9 cellular contexts compared by ENCODE assay signal in the genomic region with DNA sequence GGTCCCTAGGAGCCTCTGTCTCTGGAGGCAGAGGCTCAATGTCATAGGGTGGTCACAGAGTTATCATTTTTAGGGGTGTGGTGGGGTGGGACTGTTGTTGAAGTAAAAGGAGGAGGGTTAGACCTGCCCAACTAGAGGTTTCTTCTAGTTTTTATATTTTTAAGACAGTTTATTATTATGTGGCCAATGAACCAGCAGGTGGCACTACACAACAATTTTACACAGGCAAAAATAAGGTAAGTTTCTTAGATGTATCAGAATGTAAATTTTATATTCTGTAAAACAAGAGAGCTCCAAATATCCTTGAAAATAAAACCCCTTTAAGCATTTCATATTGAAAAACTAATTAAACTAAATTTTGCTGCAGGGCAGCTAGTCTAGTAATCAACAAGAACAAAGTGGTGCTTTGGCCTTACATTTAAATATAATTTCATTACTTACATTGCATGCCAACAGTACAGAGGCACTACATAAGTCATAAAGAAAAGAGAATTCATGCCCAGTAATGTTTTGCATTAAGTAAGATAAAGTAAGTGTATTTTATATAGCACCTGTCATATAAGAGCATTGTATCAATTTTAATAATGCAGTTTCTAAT. TPM values are rescaled to one million over a fixed set of nuclear protein-coding genes. Genes with fewer than 3 reads are reported as not detected.
DNase-seq lines count a peak whose midpoint lies in the region; ATAC-seq, FAIRE-seq and TF ChIP-seq lines count a peak whose summit lies in the region.
"Had no signal": no experiment of that assay in that cellular context is flagged by ENCODE, and none has a peak within 500 bp of the region (broad histone marks: within the 10 kb centered on the region; RNA-seq: fewer than 3 reads in every experiment).

No MANE protein-coding gene starts in this region.

- no peaks in the 10 kb centered on the region for H3K4me1 ChIP-seq in H1 (replicated peaks in 1 of 4; ENCODE audit: control insufficient read depth in 3 of 4, insufficient read depth in 4 of 4, low read length in 3 of 4)

- CTCF ChIA-PET in activated CD8-positive, alpha-beta memory T cell treated with anti-CD3 and anti-CD28 coated beads, Interleukin-2, amount 10 ng/mL, durations not matched to agents 7 days and 5 days (lab: Charles Lee) = interaction anchor here (0.9 to 2.1 kb wide), 9 partner anchors 8 to 1331 kb away, joined by 3 to 11 read pairs (median 3); no protein-coding TSS in a partner anchor
- CTCF ChIA-PET in H1 (lab: Charles Lee; ENCODE audit: partially characterized antibody) = interaction anchor here (0.7 to 4.3 kb wide), 24 partner anchors 8 to 1183 kb away, joined by 3 to 25 read pairs (median 3); no protein-coding TSS in a partner anchor

- no peak for TF ChIP-seq EP300 in H1 (IDR thresholded peaks at IDR 0.05; ENCODE audit: borderline replicate concordance in 1 of 2, low read depth in 2 of 2, low read length in 2 of 2)
- no peak for TF ChIP-seq EP300 in neural cell (conservative IDR thresholded peaks at IDR 0.05; ENCODE audit: poor library complexity, severe bottlenecking)

- no peak overlapping the region for H3K23ac ChIP-seq in H1 (ENCODE audit: insufficient read length)

- H3K4me2 ChIP-seq in H1 (ENCODE audit: insufficient read depth in 1 of 2, low read depth in 2 of 2, low read length in 2 of 2) (no peak overlapping the region), neural cell (ENCODE audit: low read length) (no peak overlapping the region)

- H2BK120ac ChIP-seq in H1 (replicated peaks; ENCODE audit: low read depth, low read length) = no peak overlapping the region

- H2BK15ac ChIP-seq in H1 (ENCODE audit: low read length) = no peak overlapping the region

- H3K27me3 Mint-ChIP-seq in activated CD8-positive, alpha-beta memory T cell treated with anti-CD3 and anti-CD28 coated beads, Interleukin-2, amount 10 ng/mL, durations not matched to agents 7 days and 5 days = peaks cover 18% of the 10 kb centered on the region

- H3K27ac Mint-ChIP-seq in activated CD8-positive, alpha-beta memory T cell treated with anti-CD3 and anti-CD28 coated beads, Interleukin-2, amount 10 ng/mL, durations not matched to agents 7 days and 5 days = no peak overlapping the region
- H3K27ac Mint-ChIP-seq: stimulated activated naive CD8-positive, alpha-beta T cell treated with anti-CD3 and anti-CD28 coated beads, Interleukin-15, Interleukin-2, amounts not matched to agents 100 ng/mL and 50 ng/mL, for 24 hours had no signal

- H2BK20ac ChIP-seq in H1 (ENCODE audit: low read length) = no peak overlapping the region

- no peak overlapping the region for H3K18ac ChIP-seq in H1 (ENCODE audit: extremely low read depth, low read length)

- H3F3A ChIP-seq in neural cell (ENCODE audit: insufficient read depth, low read length, poor library complexity, severe bottlenecking) = no peaks in the 10 kb centered on the region

- H3K4me3 ChIP-seq in H1 (ENCODE audit: extremely low read depth in 1 of 4, insufficient read depth in 2 of 4, low read depth in 3 of 4, low read length in 4 of 4) (no peak overlapping the region), neural cell (ENCODE audit: low read length) (no peak overlapping the region)

- no peaks in the 10 kb centered on the region for H3K36me3 Mint-ChIP-seq in activated CD8-positive, alpha-beta memory T cell treated with anti-CD3 and anti-CD28 coated beads, Interleukin-2, amount 10 ng/mL, durations not matched to agents 7 days and 5 days

- H2AK5ac ChIP-seq in H1 (ENCODE audit: low read depth, low read length) = no peak overlapping the region

- no peak overlapping the region for H2BK5ac ChIP-seq in H1 (ENCODE audit: low read depth, low read length)

- no peak for ATAC-seq in activated CD8-positive, alpha-beta memory T cell treated with anti-CD3 and anti-CD28 coated beads, Interleukin-2, amount 10 ng/mL, durations not matched to agents 7 days and 5 days
- ATAC-seq in HG03280 (IDR thresholded peaks at IDR 0.05; ENCODE audit: unreplicated experiment) (peak; percentile 47), GM21360 (IDR thresholded peaks at IDR 0.05; ENCODE audit: unreplicated experiment) (no peak)

- H3K9ac ChIP-seq in H1 (replicated peaks in 1 of 4; ENCODE audit: extremely low read depth in 1 of 4, low read depth in 3 of 4, low read length in 3 of 4) (no peak overlapping the region), neural cell (ENCODE audit: low read length) (no peak overlapping the region)

- H3K27ac ChIP-seq in H1 (ENCODE audit: low read depth, low read length) = no peak overlapping the region
- no peak overlapping the region for H3K27ac ChIP-seq in neural cell (ENCODE audit: low read length)

- TF ChIP-seq RAD21 in H1 (IDR thresholded peaks at IDR 0.05 in 1 of 2, conservative IDR thresholded peaks at IDR 0.05 in 1 of 2; ENCODE audit: low read depth in 2 of 2, low read length in 2 of 2) = peak; percentile 58 to 71
- TF ChIP-seq RAD21 in neural cell (conservative IDR thresholded peaks at IDR 0.05) = peak; percentile 91

- H3K27me3 ChIP-seq in H1 (replicated peaks in 1 of 4; ENCODE audit: control insufficient read depth in 3 of 4, extremely low read depth in 1 of 4, insufficient read depth in 3 of 4, low read length in 3 of 4) (no peaks in the 10 kb centered on the region), neural cell (ENCODE audit: insufficient read depth, low read depth, low read length) (no peaks in the 10 kb centered on the region)

- no peaks in the 10 kb centered on the region for H3K79me1 ChIP-seq in H1 (ENCODE audit: low read depth, low read length)

- H4K20me1 ChIP-seq in H1 (replicated peaks in 1 of 2; ENCODE audit: control insufficient read depth in 1 of 2, insufficient read depth in 2 of 2, low read length in 2 of 2) (no peaks in the 10 kb centered on the region), neural cell (ENCODE audit: insufficient read depth) (no peaks in the 10 kb centered on the region)

- DNase-seq in activated CD8-positive, alpha-beta memory T cell treated with anti-CD3 and anti-CD28 coated beads, Interleukin-2, amount 50 U/mL, for 4 hours = peak; percentile 19
- no peak for DNase-seq in activated CD8-positive, alpha-beta memory T cell treated with anti-CD3 and anti-CD28 coated beads, Interleukin-2, amount 10 ng/mL, durations not matched to agents 7 days and 5 days
- DNase-seq in RPMI7951 (ENCODE audit: low read depth) (peak; percentile 36), H1 (ENCODE audit: low read depth in 1 of 2, low spot score in 2 of 2) (no peak)
- DNase-seq in activated CD8-positive, alpha-beta memory T cell treated with anti-CD3 and anti-CD28 coated beads, Interleukin-2, amount 50 U/mL, for 48 hours = no peak

- no peak for TF ChIP-seq POLR2A in H1 (IDR thresholded peaks at IDR 0.05; ENCODE audit: control extremely low read depth in 1 of 2, low read depth in 2 of 2, low read length in 2 of 2)

- H3K4ac ChIP-seq in H1 (replicated peaks; ENCODE audit: insufficient read length, low read depth, low read length) = no peak overlapping the region

- no peak overlapping the region for H3K14ac ChIP-seq in H1 (ENCODE audit: insufficient read length)

- H2AFZ ChIP-seq in H1 (ENCODE audit: low read length) = no peak overlapping the region
- H2AFZ ChIP-seq in neural cell (ENCODE audit: low read depth, low read length) = no peak overlapping the region

- no peak overlapping the region for H3K56ac ChIP-seq in H1 (replicated peaks; ENCODE audit: insufficient read length, low read depth, low read length)

- H4K91ac ChIP-seq in H1 (replicated peaks; ENCODE audit: insufficient read length, low read length) = no peak overlapping the region

- H4K8ac ChIP-seq in H1 (ENCODE audit: extremely low read depth, insufficient read depth, low read length) = no peak overlapping the region

- POLR2A ChIA-PET in H1 (lab: Charles Lee; ENCODE audit: partially characterized antibody) = no interaction called here

- TF ChIP-seq CTCF in H1 (IDR thresholded peaks at IDR 0.05; ENCODE audit: control extremely low read depth in 1 of 3, insufficient read depth in 1 of 3, low read depth in 1 of 3, low read length in 3 of 3) (peak in 2 of 3 experiments; percentile 19 to 28; a peak in 2 of 4 replicates), neural cell (IDR thresholded peaks at IDR 0.05; ENCODE audit: poor library complexity, severe bottlenecking) (peak; percentile 81)

- no peaks in the 10 kb centered on the region for H3K4me1 Mint-ChIP-seq in activated CD8-positive, alpha-beta memory T cell treated with anti-CD3 and anti-CD28 coated beads, Interleukin-2, amount 10 ng/mL, durations not matched to agents 7 days and 5 days

- no peak overlapping the region for H4K5ac ChIP-seq in H1 (ENCODE audit: insufficient read length, low read depth, low read length)

- no peak for FAIRE-seq in H1 (lab: Jason Lieb, UNC)

- H3K79me2 ChIP-seq in H1 (ENCODE audit: control insufficient read depth in 1 of 2, insufficient read depth in 2 of 2, low read length in 2 of 2) (no peaks in the 10 kb centered on the region), neural cell (replicated peaks; ENCODE audit: insufficient read depth, low read length) (no peaks in the 10 kb centered on the region)

- no peak overlapping the region for H2BK12ac ChIP-seq in H1 (ENCODE audit: low read depth, low read length)

- H3K9me3 ChIP-seq in H1 (ENCODE audit: insufficient read depth in 2 of 2, low read depth in 1 of 2, low read length in 1 of 2) (no peaks in the 10 kb centered on the region), neural cell (ENCODE audit: low read length) (no peaks in the 10 kb centered on the region)

- H3K23me2 ChIP-seq in H1 (ENCODE audit: low read depth, low read length) = no peaks in the 10 kb centered on the region

- H3K9me2 ChIP-seq in neural cell (ENCODE audit: insufficient read depth, low read length) = no peaks in the 10 kb centered on the region

- no peak overlapping the region for H3K4me3 Mint-ChIP-seq in activated CD8-positive, alpha-beta memory T cell treated with anti-CD3 and anti-CD28 coated beads, Interleukin-2, amount 10 ng/mL, durations not matched to agents 7 days and 5 days
- H3K4me3 Mint-ChIP-seq: stimulated activated naive CD8-positive, alpha-beta T cell treated with anti-CD3 and anti-CD28 coated beads, Interleukin-15, Interleukin-2, amounts not matched to agents 100 ng/mL and 50 ng/mL, for 24 hours had no signal

- H3K9me3 Mint-ChIP-seq in activated CD8-positive, alpha-beta memory T cell treated with anti-CD3 and anti-CD28 coated beads, Interleukin-2, amount 10 ng/mL, durations not matched to agents 7 days and 5 days (ENCODE audit: low read depth) = no peaks in the 10 kb centered on the region
- H3K9me3 Mint-ChIP-seq: stimulated activated naive CD8-positive, alpha-beta T cell treated with anti-CD3 and anti-CD28 coated beads, Interleukin-15, Interleukin-2, amounts not matched to agents 100 ng/mL and 50 ng/mL, for 24 hours had no signal

- peaks cover 0 to 6% (median 1%) of the 10 kb centered on the region in 4 experiments; a peak in 3 of 8 replicates for H3K36me3 ChIP-seq in H1 (ENCODE audit: control insufficient read depth in 2 of 4, insufficient read depth in 4 of 4, low read length in 3 of 4)
- no peaks in the 10 kb centered on the region for H3K36me3 ChIP-seq in neural cell (ENCODE audit: insufficient read depth, low read length)

RNA-seq across cellular contexts. Expression of a gene that starts 22.2 kb away (rescaled TPM):
- total RNA-seq in activated CD8-positive, alpha-beta memory T cell treated with anti-CD3 and anti-CD28 coated beads, Interleukin-2, amount 10 ng/mL, durations not matched to agents 7 days and 5 days = not detected
- total RNA-seq in RPMI7951 (2014; rRNA removed; shearing (Covaris generic)) = not detected in 2 replicates
- 0.07 and 0.10 TPM in 2 replicates for total RNA-seq in H1 (2021; fragmentation: NEBNext Ultra II Directional; extraction: Animal tissue kit (Norgen Biotek cat#: 25700))
- polyA plus RNA-seq in H1 (2011; rRNA removed) (not detected in 2 replicates), neural cell (0.72 and 0.83 TPM in 2 replicates)
- polyA plus RNA-seq in H1 (2011; cell fraction: cytosol; rRNA removed) = not detected
- 0.03 TPM for polyA plus RNA-seq in H1 (2011; cell fraction: nucleus; rRNA removed)
- polyA plus RNA-seq in H1 (2012, experiment 1 of 2) = not detected in 4 replicates
- not detected for polyA plus RNA-seq in H1 (2012, experiment 2 of 2)
- polyA plus RNA-seq in H1 (2013, experiment 1 of 2) = not detected
- not detected for polyA plus RNA-seq in H1 (2013, experiment 2 of 2)
- 0.15 TPM in 1 of 2 replicates, not detected in the other for polyA minus RNA-seq in H1 (2011; rRNA and poly(A)+ RNA removed)
- polyA minus RNA-seq in H1 (2011; cell fraction: cytosol; rRNA and poly(A)+ RNA removed) = not detected
- not detected for polyA minus RNA-seq in H1 (2011; cell fraction: nucleus; rRNA and poly(A)+ RNA removed)
- 1.5 and 1.6 TPM in 2 replicates for polyA minus RNA-seq in neural cell

Comparison
In these comparisons a context has a peak if more than half of its experiments do, and no peak if none do; other contexts are left out.
1. DNase-seq: peak in activated CD8-positive, alpha-beta memory T cell treated with anti-CD3 and anti-CD28 coated beads, Interleukin-2, amount 50 U/mL, for 4 hours (single experiment) and RPMI7951 (single experiment); none in activated CD8-positive, alpha-beta memory T cell treated with anti-CD3 and anti-CD28 coated beads, Interleukin-2, amount 10 ng/mL, durations not matched to agents 7 days and 5 days (single experiment), H1 (0 of 2) and activated CD8-positive, alpha-beta memory T cell treated with anti-CD3 and anti-CD28 coated beads, Interleukin-2, amount 50 U/mL, for 48 hours (single experiment).